8 cellular contexts compared by ENCODE assay signal in genomic region chr14:102323102-102323501, GRCh38. TPM values are rescaled to one million over a fixed set of nuclear protein-coding genes. Genes with fewer than 3 reads are reported as not detected.
DNase-seq lines count a peak whose midpoint lies in the region; ATAC-seq and TF ChIP-seq lines count a peak whose summit lies in the region.

No MANE protein-coding gene starts in this region.

- peak; percentile 56 for TF ChIP-seq RAD21 in IMR-90 (IDR thresholded peaks at IDR 0.05; ENCODE audit: low read length)

- no peak overlapping the region for H3K9ac ChIP-seq in IMR-90 (ENCODE audit: low read depth, low read length)
- peak overlapping the region; percentile 61 for H3K9ac ChIP-seq in mesenchymal stem cell (ENCODE audit: low read length)

- peaks cover 5% of the 10 kb centered on the region; the same call in 1 of the 2 replicates for H3K36me3 ChIP-seq in IMR-90 (ENCODE audit: control insufficient read depth, insufficient read depth, low read length)
- H3K36me3 ChIP-seq in SJSA1, result peaks cover 7% of the 10 kb centered on the region
- peaks cover 7 to 17% of the 10 kb centered on the region in 2 experiments for H3K36me3 ChIP-seq in mesenchymal stem cell (ENCODE audit: control insufficient read depth in 1 of 2, insufficient read depth in 2 of 2, low read depth in 1 of 2, low read length in 2 of 2)

- no peak overlapping the region for H4K5ac ChIP-seq in IMR-90 (ENCODE audit: low read depth, low read length)

- BruUV-seq in IMR-90 (replicated peaks; lab: Mats Ljungman, UMichigan), result no TSS peak

- peak; percentile 77 for TF ChIP-seq CTCF in IMR-90 (conservative IDR thresholded peaks at IDR 0.05; ENCODE audit: low read depth, low read length)

- H3K4me3 ChIP-seq in IMR-90 (ENCODE audit: insufficient read depth, low read depth, low read length) (no peak overlapping the region), SJSA1 (no peak overlapping the region), mesenchymal stem cell (ENCODE audit: insufficient read depth in 1 of 2, low read depth in 1 of 2, low read length in 2 of 2) (no peak overlapping the region)

- H2AFZ ChIP-seq in IMR-90 (replicated peaks; ENCODE audit: low read length, poor library complexity), result no peak overlapping the region
- no peak overlapping the region for H2AFZ ChIP-seq in mesenchymal stem cell (ENCODE audit: low read depth, low read length)

- H3K14ac ChIP-seq in IMR-90 (replicated peaks; ENCODE audit: low read depth, low read length), result no peak overlapping the region
- no peak overlapping the region for H3K14ac ChIP-seq in mesenchymal stem cell (ENCODE audit: low read length in 2 of 2)

- H2BK15ac ChIP-seq in IMR-90 (ENCODE audit: low read depth, low read length), result no peak overlapping the region
- H2BK15ac ChIP-seq in mesenchymal stem cell (ENCODE audit: low read depth, poor library complexity, severe bottlenecking), result no peak overlapping the region

- peak; percentile 89 for DNase-seq in DMS 273 (lab: John Stamatoyannopoulos, UW; ENCODE audit: unreplicated experiment)
- no peak for DNase-seq in DMS 273 treated with DMSO at 0.1 percent for 48 hours (lab: John Stamatoyannopoulos, UW)
- DNase-seq in IMR-90, result peak; percentile 81
- peak; percentile 26 to 68 for DNase-seq in SJSA1 (ENCODE audit: low read depth in 1 of 2, low spot score in 2 of 2)
- DNase-seq in ecto neural progenitor cell (ENCODE audit: low spot score), result peak; percentile 55
- peak; percentile 83 for DNase-seq in mesenchymal stem cell

- dilution Hi-C loops in IMR-90 (cut with HindIII; ENCODE audit: low sequenced_read_pairs, unreplicated experiment), result no loop called here

- POLR2A ChIA-PET in IMR-90 (lab: Charles Lee; ENCODE audit: unreplicated experiment), result no interaction called here

- H3K18ac ChIP-seq in IMR-90 (ENCODE audit: low read depth, low read length), result no peak overlapping the region
- H3K18ac ChIP-seq in mesenchymal stem cell (ENCODE audit: low read depth in 1 of 2, low read length in 2 of 2), result no peak overlapping the region

- no peak overlapping the region for H3K4ac ChIP-seq in IMR-90 (ENCODE audit: low read depth, low read length)
- no peak overlapping the region for H3K4ac ChIP-seq in mesenchymal stem cell (ENCODE audit: low read depth in 1 of 2, low read length in 2 of 2)

- H2BK120ac ChIP-seq in IMR-90 (ENCODE audit: low read depth, low read length) (no peak overlapping the region), mesenchymal stem cell (ENCODE audit: low read depth, low read length) (no peak overlapping the region)

- H4K8ac ChIP-seq in IMR-90 (ENCODE audit: low read depth in 2 of 2, low read length in 2 of 2) (no peak overlapping the region), mesenchymal stem cell (ENCODE audit: low read length) (no peak overlapping the region)

- H2BK12ac ChIP-seq in mesenchymal stem cell (ENCODE audit: low read length in 2 of 2), result no peak overlapping the region

- H3K23ac ChIP-seq in IMR-90 (ENCODE audit: low read depth, low read length), result no peak overlapping the region
- H3K23ac ChIP-seq in mesenchymal stem cell (ENCODE audit: low read length in 2 of 2), result no peak overlapping the region

- H2BK20ac ChIP-seq in IMR-90 (ENCODE audit: low read depth, low read length), result no peak overlapping the region

- TF ChIP-seq POLR2A in IMR-90 (IDR thresholded peaks at IDR 0.05; ENCODE audit: low read depth, low read length), result no peak

- H3K4me2 ChIP-seq in IMR-90 (ENCODE audit: low read depth, low read length) (no peak overlapping the region), mesenchymal stem cell (ENCODE audit: low read length, poor library complexity, severe bottlenecking) (no peak overlapping the region)

- CTCF ChIA-PET in IMR-90 (lab: Yijun Ruan, JAX), result interaction anchor here (0.7 to 1.1 kb wide), 2 partner anchors 14 to 164 kb away, joined by 3 read pairs; no protein-coding TSS in a partner anchor

- no CpG with 5 or more reads among the region's 8 CpGs for WGBS in IMR-90 (ENCODE audit: extremely low coverage in 2 of 2, insufficient read length in 1 of 2), 2 experiments
- WGBS in mesenchymal stem cell, result 63% methylated on average over 8 of the region's 8 CpGs

- H2AK5ac ChIP-seq in IMR-90 (ENCODE audit: low read depth, low read length) (peak overlapping the region; percentile 23; the same call in 1 of the 2 replicates), mesenchymal stem cell (ENCODE audit: low read length, severe bottlenecking) (no peak overlapping the region)

- H3K27me3 ChIP-seq in IMR-90 (ENCODE audit: control insufficient read depth, insufficient read depth, low read length) (no peaks in the 10 kb centered on the region), SJSA1 (replicated peaks) (no peaks in the 10 kb centered on the region), mesenchymal stem cell (ENCODE audit: control insufficient read depth in 1 of 2, insufficient read depth in 1 of 2, low read length in 2 of 2) (no peaks in the 10 kb centered on the region)

- H3K79me1 ChIP-seq in IMR-90 (ENCODE audit: low read depth in 1 of 2, low read length in 2 of 2) (peaks cover 14 to 35% of the 10 kb centered on the region in 2 experiments), mesenchymal stem cell (replicated peaks; ENCODE audit: low read length, poor library complexity, severe bottlenecking) (peaks cover 21% of the 10 kb centered on the region)

- H4K91ac ChIP-seq in IMR-90 (ENCODE audit: insufficient read depth, low read depth, low read length), result no peak overlapping the region
- no peak overlapping the region for H4K91ac ChIP-seq in mesenchymal stem cell (ENCODE audit: low read length)

- in situ Hi-C loops in IMR-90 (cut with MboI; ENCODE audit: low sequenced_read_pairs), result loop anchor here (25.0 kb wide), 3 partner anchors 236 to 561 kb away; partner anchors contain the start of genes DYNC1H1, HSP90AA1 and PPP2R5C

- H3K4me1 ChIP-seq in IMR-90 (ENCODE audit: control insufficient read depth, insufficient read depth, low read length), result peaks cover 10% of the 10 kb centered on the region
- peaks cover 14% of the 10 kb centered on the region for H3K4me1 ChIP-seq in SJSA1 (replicated peaks)
- H3K4me1 ChIP-seq in mesenchymal stem cell (ENCODE audit: control insufficient read depth, insufficient read depth, low read depth, low read length), result peaks cover 16% of the 10 kb centered on the region

- H2BK5ac ChIP-seq in IMR-90 (ENCODE audit: low read depth, low read length, poor library complexity, severe bottlenecking) (no peak overlapping the region), mesenchymal stem cell (ENCODE audit: low read depth, low read length, poor library complexity, severe bottlenecking) (no peak overlapping the region)

- peaks cover 13% of the 10 kb centered on the region for H3K9me1 ChIP-seq in IMR-90 (ENCODE audit: insufficient read depth, low read length)

- H4K20me1 ChIP-seq in IMR-90 (ENCODE audit: insufficient read depth, low read length), result no peaks in the 10 kb centered on the region

- H3K56ac ChIP-seq in IMR-90 (ENCODE audit: extremely low read depth, insufficient read depth, low read length), result no peak overlapping the region

- ATAC-seq in IMR-90 (ENCODE audit: low read depth) (peak; percentile 19), HG02981 (IDR thresholded peaks at IDR 0.05; ENCODE audit: unreplicated experiment) (no peak), GM21576 (IDR thresholded peaks at IDR 0.05; ENCODE audit: unreplicated experiment) (no peak)

- H3K27ac ChIP-seq in IMR-90 (ENCODE audit: insufficient read depth, low read length), result no peak overlapping the region
- H3K27ac ChIP-seq in SJSA1, result no peak overlapping the region
- no peak overlapping the region for H3K27ac ChIP-seq in mesenchymal stem cell (ENCODE audit: low read length, poor library complexity, severe bottlenecking)

- H2AK9ac ChIP-seq in IMR-90 (replicated peaks; ENCODE audit: low read depth, low read length, poor library complexity), result no peak overlapping the region

- no peaks in the 10 kb centered on the region for H3K9me3 ChIP-seq in IMR-90 (ENCODE audit: control insufficient read depth, insufficient read depth, low read length)
- H3K9me3 ChIP-seq in SJSA1 (replicated peaks), result no peaks in the 10 kb centered on the region
- H3K9me3 ChIP-seq in mesenchymal stem cell (ENCODE audit: control insufficient read depth, low read length), result no peaks in the 10 kb centered on the region

- intact Hi-C loops in IMR-90 (cut with micrococcal nuclease), result no loop called here

TF ChIP-seq in IMR-90, 13 proteins besides CTCF, POLR2A, EP300 and RAD21 (continues in another document):
- TF ChIP-seq MAFK (IDR thresholded peaks at IDR 0.05; ENCODE audit: low read depth, low read length) (no peak), MAZ (IDR thresholded peaks at IDR 0.05; ENCODE audit: borderline replicate concordance, low read depth, low read length) (no peak), SMC3 (IDR thresholded peaks at IDR 0.05; ENCODE audit: low read depth, low read length) (peak; percentile 54), BHLHE40 (IDR thresholded peaks at IDR 0.05; ENCODE audit: low read depth, low read length) (no peak)

RNA-seq across cellular contexts. Expression of gene ZNF839, which starts 3.6 kb away (rescaled TPM):
- 5.7 and 6.4 TPM in 2 replicates for total RNA-seq in IMR-90 (2012; rRNA removed)
- 9.8 and 10.7 TPM in 2 replicates for polyA plus RNA-seq in IMR-90 (2012; rRNA removed)
- 4.8 and 5.5 TPM in 2 replicates for polyA plus RNA-seq in IMR-90 (2012; cell fraction: cytosol; rRNA removed)
- polyA plus RNA-seq in IMR-90 (2012; cell fraction: nucleus; rRNA removed; ENCODE audit: low replicate concordance), result 42.8 and 49.8 TPM in 2 replicates
- 4.6 and 7.4 TPM in 2 replicates for total RNA-seq in SJSA1 (2014; rRNA removed; shearing (Covaris generic))
- 3.4 TPM for polyA plus RNA-seq in mesenchymal stem cell (2013, experiment 1 of 2)
- polyA plus RNA-seq in mesenchymal stem cell (2013, experiment 2 of 2), result 3.8 TPM

RNA-seq across cellular contexts. Expression of gene MOK, which starts 18.1 kb away (rescaled TPM):
- total RNA-seq in IMR-90 (2012; rRNA removed), result 16.8 and 24.4 TPM in 2 replicates
- 48.1 and 48.5 TPM in 2 replicates for polyA plus RNA-seq in IMR-90 (2012; rRNA removed)
- 22.5 and 28.2 TPM in 2 replicates for polyA plus RNA-seq in IMR-90 (2012; cell fraction: cytosol; rRNA removed)
- 188 and 260 TPM in 2 replicates for polyA plus RNA-seq in IMR-90 (2012; cell fraction: nucleus; rRNA removed; ENCODE audit: low replicate concordance)
- total RNA-seq in SJSA1 (2014; rRNA removed; shearing (Covaris generic)), result 2.7 and 12.1 TPM in 2 replicates
- polyA plus RNA-seq in mesenchymal stem cell (2013, experiment 1 of 2), result 6.9 TPM
- 7.7 TPM for polyA plus RNA-seq in mesenchymal stem cell (2013, experiment 2 of 2)

RNA-seq across cellular contexts. Expression of gene CINP, which starts 39.6 kb away (rescaled TPM):
- total RNA-seq in IMR-90 (2012; rRNA removed), result 41.9 and 55.3 TPM in 2 replicates
- 53.2 and 56.4 TPM in 2 replicates for polyA plus RNA-seq in IMR-90 (2012; rRNA removed)
- 29.3 and 37.8 TPM in 2 replicates for polyA plus RNA-seq in IMR-90 (2012; cell fraction: cytosol; rRNA removed)
- 10.9 and 21.3 TPM in 2 replicates for polyA plus RNA-seq in IMR-90 (2012; cell fraction: nucleus; rRNA removed; ENCODE audit: low replicate concordance)
- total RNA-seq in SJSA1 (2014; rRNA removed; shearing (Covaris generic)), result 50.8 and 60.9 TPM in 2 replicates
- polyA plus RNA-seq in mesenchymal stem cell (2013, experiment 1 of 2), result 34.5 TPM
- 32.4 TPM for polyA plus RNA-seq in mesenchymal stem cell (2013, experiment 2 of 2)

RNA-seq across cellular contexts. Expression of gene TECPR2, which starts 39.6 kb away (rescaled TPM):
- total RNA-seq in IMR-90 (2012; rRNA removed), result 10.3 and 11.7 TPM in 2 replicates
- 9.5 TPM in 2 replicates for polyA plus RNA-seq in IMR-90 (2012; rRNA removed)
- 5.8 and 11.5 TPM in 2 replicates for polyA plus RNA-seq in IMR-90 (2012; cell fraction: cytosol; rRNA removed)
- 10.1 and 26.3 TPM in 2 replicates for polyA plus RNA-seq in IMR-90 (2012; cell fraction: nucleus; rRNA removed; ENCODE audit: low replicate concordance)
- total RNA-seq in SJSA1 (2014; rRNA removed; shearing (Covaris generic)), result 4.0 and 4.8 TPM in 2 replicates
- polyA plus RNA-seq in mesenchymal stem cell (2013, experiment 1 of 2), result 11.6 TPM
- polyA plus RNA-seq in mesenchymal stem cell (2013, experiment 2 of 2), result 10.0 TPM
